Comparison of ENCODE assay signal across 13 cellular contexts in genomic region chr21:44391345-44392091, GRCh38. TPM values are rescaled to one million over a fixed set of nuclear protein-coding genes. Genes with fewer than 3 reads are reported as not detected.
DNase-seq lines count a peak whose midpoint lies in the region; ATAC-seq and TF ChIP-seq lines count a peak whose summit lies in the region.
"Had no signal": no experiment of that assay in that cellular context is flagged by ENCODE, and none has a peak within 500 bp of the region (broad histone marks: within the 10 kb centered on the region; RNA-seq: fewer than 3 reads in every experiment).

No MANE protein-coding gene starts in this region.

- peak; percentile 12 for DNase-seq in G401 (ENCODE audit: low spot score)
- DNase-seq in NCI-H2029 treated with DMSO at 0.1 percent for 48 hours (lab: John Stamatoyannopoulos, UW): peak; percentile 8
- peak; percentile 80 for DNase-seq in osteocyte (ENCODE audit: extremely low spot score, unreplicated experiment)
- DNase-seq in iPS-NIHi7 (ENCODE audit: extremely low spot score): no peak
- no peak for DNase-seq in stimulated activated CD4-positive, alpha-beta T cell treated with anti-CD3 and anti-CD28 coated beads, Interleukin-4, amount 100 ng/mL, for 1 hour
- no peak for DNase-seq in NCI-H526 treated with DMSO at 0.1 percent for 48 hours (lab: John Stamatoyannopoulos, UW)
- DNase-seq: activated T-cell treated with anti-CD3 and anti-CD28 coated beads, Interleukin-2, amount 50 U/mL, for 72 hours; effector memory CD4-positive, alpha-beta T cell; NCI-H446 treated with DMSO at 0.1 percent for 48 hours; spleen had no signal

- H3K27me3 Mint-ChIP-seq in dendritic cell treated with granulocyte-macrophage colony-stimulating factor and Interleukin-4, amounts not matched to agents 40 ng/mL and 50 ng/mL, for 4 days: no peaks in the 10 kb centered on the region
- H3K27me3 Mint-ChIP-seq in osteocyte (ENCODE audit: unreplicated experiment): peaks cover 9% of the 10 kb centered on the region

- H3K36me3 Mint-ChIP-seq in dendritic cell treated with granulocyte-macrophage colony-stimulating factor and Interleukin-4, amounts not matched to agents 40 ng/mL and 50 ng/mL, for 4 days (ENCODE audit: low read depth): peaks cover 76% of the 10 kb centered on the region
- no peaks in the 10 kb centered on the region for H3K36me3 Mint-ChIP-seq in osteocyte (ENCODE audit: unreplicated experiment)
- H3K36me3 Mint-ChIP-seq: neural progenitor cell had no signal

- peaks cover 23% of the 10 kb centered on the region for H3K4me1 Mint-ChIP-seq in dendritic cell treated with granulocyte-macrophage colony-stimulating factor and Interleukin-4, amounts not matched to agents 40 ng/mL and 50 ng/mL, for 4 days (ENCODE audit: low read depth)
- H3K4me1 Mint-ChIP-seq in osteocyte (ENCODE audit: unreplicated experiment): no peaks in the 10 kb centered on the region
- H3K4me1 Mint-ChIP-seq: neural progenitor cell had no signal

- no peak for ATAC-seq in HG03045 (IDR thresholded peaks at IDR 0.05; ENCODE audit: unreplicated experiment)
- ATAC-seq: activated T-cell treated with anti-CD3 and anti-CD28 coated beads, Interleukin-2, amount 50 U/mL, for 72 hours had no signal

- no peak for TF ChIP-seq CTCF in osteocyte (IDR thresholded peaks at IDR 0.05)

- in situ Hi-C loops in G401 (cut with HindIII; ENCODE audit: low sequenced_read_pairs): no loop called here

- H3K27ac Mint-ChIP-seq in dendritic cell treated with granulocyte-macrophage colony-stimulating factor and Interleukin-4, amounts not matched to agents 40 ng/mL and 50 ng/mL, for 4 days: peak overlapping the region; percentile 72
- H3K27ac Mint-ChIP-seq in osteocyte (ENCODE audit: unreplicated experiment): no peak overlapping the region
- H3K27ac Mint-ChIP-seq: activated T-cell treated with anti-CD3 and anti-CD28 coated beads, Interleukin-2, amount 50 U/mL, for 72 hours; neural progenitor cell had no signal

- no peaks in the 10 kb centered on the region for H3K9me3 Mint-ChIP-seq in dendritic cell treated with granulocyte-macrophage colony-stimulating factor and Interleukin-4, amounts not matched to agents 40 ng/mL and 50 ng/mL, for 4 days
- H3K9me3 Mint-ChIP-seq in osteocyte (ENCODE audit: unreplicated experiment): peaks cover 6% of the 10 kb centered on the region
- H3K9me3 Mint-ChIP-seq: activated T-cell treated with anti-CD3 and anti-CD28 coated beads, Interleukin-2, amount 50 U/mL, for 72 hours had no signal

- intact Hi-C loops in dendritic cell treated with granulocyte-macrophage colony-stimulating factor and Interleukin-4, amounts not matched to agents 40 ng/mL and 50 ng/mL, for 4 days (cut with micrococcal nuclease): loop anchor here (10.0 kb wide), 1 partner anchor 57 kb away; the partner anchor contains the start of gene CFAP410

- peak overlapping the region; percentile 2 for H3K4me3 Mint-ChIP-seq in dendritic cell treated with granulocyte-macrophage colony-stimulating factor and Interleukin-4, amounts not matched to agents 40 ng/mL and 50 ng/mL, for 4 days
- no peak overlapping the region for H3K4me3 Mint-ChIP-seq in osteocyte (ENCODE audit: unreplicated experiment)
- H3K4me3 Mint-ChIP-seq: activated T-cell treated with anti-CD3 and anti-CD28 coated beads, Interleukin-2, amount 50 U/mL, for 72 hours; neural progenitor cell had no signal

RNA-seq across cellular contexts. Expression of gene TRPM2, which starts 38.1 kb away (rescaled TPM):
- total RNA-seq in G401 (2014; rRNA removed; shearing (Covaris generic)): 0.12 TPM in 1 of 2 replicates, not detected in the other
- not detected in 2 replicates for total RNA-seq in osteocyte

RNA-seq across cellular contexts. Expression of gene CFAP410, which starts 52.3 kb away (rescaled TPM):
- total RNA-seq in G401 (2014; rRNA removed; shearing (Covaris generic)): 19.2 and 31.9 TPM in 2 replicates
- total RNA-seq in osteocyte: 23.0 and 23.4 TPM in 2 replicates

Comparison
In these comparisons a context has a peak if more than half of its experiments do, and no peak if none do; other contexts are left out.
1. DNase-seq: peak in G401 (single experiment), NCI-H2029 treated with DMSO at 0.1 percent for 48 hours (single experiment) and osteocyte (single experiment); none in iPS-NIHi7 (single experiment), stimulated activated CD4-positive, alpha-beta T cell treated with anti-CD3 and anti-CD28 coated beads, Interleukin-4, amount 100 ng/mL, for 1 hour (single experiment) and NCI-H526 treated with DMSO at 0.1 percent for 48 hours (single experiment).